2 cellular contexts compared by ENCODE assay signal in the genomic region with DNA sequence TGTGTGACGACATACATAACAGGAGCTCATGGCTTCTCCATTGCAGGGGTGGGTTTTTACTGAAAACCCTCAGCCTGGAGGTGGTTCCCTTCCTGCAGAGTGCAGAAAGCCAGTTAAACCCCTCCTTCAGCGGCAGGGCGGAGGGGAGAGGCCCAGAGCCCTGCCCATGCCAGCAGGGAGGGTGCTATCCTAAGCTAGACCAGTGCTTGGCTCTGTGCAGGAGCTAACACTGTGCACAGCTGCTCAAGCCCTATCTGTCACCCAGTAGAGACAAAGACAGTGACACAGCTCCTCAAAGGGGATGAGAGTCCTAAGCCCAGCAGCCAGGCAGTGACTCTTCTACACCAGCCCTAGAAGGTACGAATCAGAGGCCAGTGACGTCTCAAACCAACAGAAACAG.
TF ChIP-seq lines count a peak whose summit lies in the region.

No MANE protein-coding gene starts in this region.

TF ChIP-seq in WTC11, 78 proteins besides CTCF, POLR2A, EP300 and RAD21:
- TF ChIP-seq ZNF138 (CRISPR knock-in tag; conservative IDR thresholded peaks at IDR 0.05) (no peak), STAT6 (CRISPR knock-in tag; conservative IDR thresholded peaks at IDR 0.05; ENCODE audit: low read depth) (no peak)

TF ChIP-seq in HepG2, 621 proteins besides CTCF, POLR2A, EP300 and RAD21:
- TF ChIP-seq SIX4 (CRISPR knock-in tag; IDR thresholded peaks at IDR 0.05) (no peak), KLF12 (CRISPR knock-in tag; IDR thresholded peaks at IDR 0.05; ENCODE audit: borderline replicate concordance) (no peak), ZNF841 (CRISPR knock-in tag; IDR thresholded peaks at IDR 0.05; ENCODE audit: borderline replicate concordance) (no peak), ZSCAN31 (CRISPR knock-in tag; IDR thresholded peaks at IDR 0.05; ENCODE audit: low read depth) (no peak), HNRNPUL1 (IDR thresholded peaks at IDR 0.05; ENCODE audit: low read depth, low read length) (no peak), ZBTB21 (CRISPR knock-in tag; IDR thresholded peaks at IDR 0.05) (no peak), TFDP2 (CRISPR knock-in tag; IDR thresholded peaks at IDR 0.05) (no peak)
